Comparison of ENCODE assay signal across 21 cellular contexts in genomic region chr10:6153845-6154244, GRCh38.
"Had no signal": no experiment of that assay in that cellular context is flagged by ENCODE, and none has a peak within 500 bp of the region (broad histone marks: within the 10 kb centered on the region; RNA-seq: fewer than 3 reads in every experiment).

No MANE protein-coding gene starts in this region.

- H3K27ac ChIP-seq: body of pancreas, cardiac muscle cell, right lobe of liver, skin epidermis had no signal

- DNase-seq: activated B cell treated with CpG ODN at 0.5 μM for 24 hours; activated CD4-positive, alpha-beta memory T cell treated with anti-CD3 and anti-CD28 coated beads for 36 hours; activated CD4-positive, alpha-beta T cell treated with anti-CD3 and anti-CD28 coated beads for 36 hours; activated gamma-delta T cell; activated naive CD4-positive, alpha-beta T cell treated with anti-CD3 and anti-CD28 coated beads, Interleukin-2, amount 50 U/mL, for 16 hours; activated naive CD8-positive, alpha-beta T cell treated with anti-CD3 and anti-CD28 coated beads, Interleukin-2, amount 50 U/mL, for 24 hours; activated T-cell treated with anti-CD3 and anti-CD28 coated beads, Interleukin-2, amount 50 U/mL, for 72 hours; body of pancreas; effector memory CD4-positive, alpha-beta T cell; hippocampal formation; mesendoderm; naive B cell; stimulated activated CD4-positive, alpha-beta T cell treated with anti-CD3 and anti-CD28 coated beads, Interleukin-2, amount 100 ng/mL, for 24 hours; stimulated activated naive CD8-positive, alpha-beta T cell treated with anti-CD3 and anti-CD28 coated beads, Interleukin-15, amount 100 ng/mL, for 72 hours; trophoblast cell had no signal

- H3K4me3 ChIP-seq: body of pancreas, cardiac muscle cell, right lobe of liver, skin epidermis had no signal

- ATAC-seq: activated CD4-positive, alpha-beta T cell treated with anti-CD3 and anti-CD28 coated beads for 36 hours; activated naive CD8-positive, alpha-beta T cell treated with anti-CD3 and anti-CD28 coated beads, Interleukin-2, amount 50 U/mL, for 24 hours; activated T-cell treated with anti-CD3 and anti-CD28 coated beads, Interleukin-2, amount 50 U/mL, for 72 hours; body of pancreas; esophagus mucosa; stimulated activated effector memory CD8-positive, alpha-beta T cell treated with anti-CD3 and anti-CD28 coated beads, Interleukin-12 subunit alpha, Interleukin-12 subunit beta, amount 100 ng/mL, for 72 hours; stimulated activated naive CD8-positive, alpha-beta T cell treated with anti-CD3 and anti-CD28 coated beads, Interleukin-15, amount 100 ng/mL, for 72 hours had no signal

- H3K27me3 Mint-ChIP-seq: activated B cell treated with CpG ODN at 0.5 μM for 24 hours; activated CD4-positive, alpha-beta memory T cell treated with anti-CD3 and anti-CD28 coated beads for 36 hours; activated CD4-positive, alpha-beta T cell treated with anti-CD3 and anti-CD28 coated beads for 36 hours; activated naive CD8-positive, alpha-beta T cell treated with anti-CD3 and anti-CD28 coated beads, Interleukin-2, amount 50 U/mL, for 24 hours; naive B cell; stimulated activated naive CD8-positive, alpha-beta T cell treated with anti-CD3 and anti-CD28 coated beads, Interleukin-15, amount 100 ng/mL, for 72 hours had no signal

- H3K9me3 Mint-ChIP-seq: activated B cell treated with CpG ODN at 0.5 μM for 24 hours; activated CD4-positive, alpha-beta memory T cell treated with anti-CD3 and anti-CD28 coated beads for 36 hours; activated naive CD8-positive, alpha-beta T cell treated with anti-CD3 and anti-CD28 coated beads, Interleukin-2, amount 50 U/mL, for 24 hours; activated T-cell treated with anti-CD3 and anti-CD28 coated beads, Interleukin-2, amount 50 U/mL, for 72 hours; naive B cell; stimulated activated effector memory CD8-positive, alpha-beta T cell treated with anti-CD3 and anti-CD28 coated beads, Interleukin-12 subunit alpha, Interleukin-12 subunit beta, amount 100 ng/mL, for 72 hours; stimulated activated naive CD8-positive, alpha-beta T cell treated with anti-CD3 and anti-CD28 coated beads, Interleukin-15, amount 100 ng/mL, for 72 hours; T-helper 1 cell treated with Interleukin-12 subunit alpha and Interleukin-12 subunit beta and Interleukin-4 antibody, amounts not matched to agents 30 μg/mL and 1 μg/mL, for 36 hours had no signal

- H3K27ac Mint-ChIP-seq: activated B cell treated with CpG ODN at 0.5 μM for 24 hours; activated CD4-positive, alpha-beta memory T cell treated with anti-CD3 and anti-CD28 coated beads for 36 hours; activated T-cell treated with anti-CD3 and anti-CD28 coated beads, Interleukin-2, amount 50 U/mL, for 72 hours; stimulated activated naive CD8-positive, alpha-beta T cell treated with anti-CD3 and anti-CD28 coated beads, Interleukin-15, amount 100 ng/mL, for 72 hours; T-helper 1 cell treated with Interleukin-12 subunit alpha and Interleukin-12 subunit beta and Interleukin-4 antibody, amounts not matched to agents 30 μg/mL and 1 μg/mL, for 36 hours had no signal

- H3K36me3 Mint-ChIP-seq: activated CD4-positive, alpha-beta memory T cell treated with anti-CD3 and anti-CD28 coated beads for 36 hours; naive B cell had no signal

- H3K36me3 ChIP-seq: cardiac muscle cell, right lobe of liver had no signal

- H3K27me3 ChIP-seq: body of pancreas, cardiac muscle cell, right lobe of liver had no signal

- H3K4me3 Mint-ChIP-seq: activated B cell treated with CpG ODN at 0.5 μM for 24 hours; activated CD4-positive, alpha-beta memory T cell treated with anti-CD3 and anti-CD28 coated beads for 36 hours; activated CD4-positive, alpha-beta T cell treated with anti-CD3 and anti-CD28 coated beads for 36 hours; activated naive CD8-positive, alpha-beta T cell treated with anti-CD3 and anti-CD28 coated beads, Interleukin-2, amount 50 U/mL, for 24 hours; activated T-cell treated with anti-CD3 and anti-CD28 coated beads, Interleukin-2, amount 50 U/mL, for 72 hours; stimulated activated effector memory CD8-positive, alpha-beta T cell treated with anti-CD3 and anti-CD28 coated beads, Interleukin-12 subunit alpha, Interleukin-12 subunit beta, amount 100 ng/mL, for 72 hours; stimulated activated naive CD8-positive, alpha-beta T cell treated with anti-CD3 and anti-CD28 coated beads, Interleukin-15, amount 100 ng/mL, for 72 hours; T-helper 1 cell treated with Interleukin-12 subunit alpha and Interleukin-12 subunit beta and Interleukin-4 antibody, amounts not matched to agents 30 μg/mL and 1 μg/mL, for 36 hours had no signal

- H3K4me1 ChIP-seq: right lobe of liver had no signal

- H3K9me3 ChIP-seq: body of pancreas, right lobe of liver had no signal
